ENCODE assay signal across 8 cellular contexts in genomic region chr19:34480971-34481821, GRCh38. TPM values are rescaled to one million over a fixed set of nuclear protein-coding genes. Genes with fewer than 3 reads are reported as not detected.
A peak's percentile ranks its signal among the peaks of the same experiment; 100 is the strongest.
DNase-seq lines count a peak whose midpoint lies in the region; ATAC-seq, FAIRE-seq and TF ChIP-seq lines count a peak whose summit lies in the region.

TSS of gene WTIP (plus strand) at chr19:34481758. CDS start at chr19:34481975, 217 bp downstream.

- peaks cover 8% of the 10 kb centered on the region for H3K4me1 Mint-ChIP-seq in activated T-cell treated with anti-CD3 and anti-CD28 coated beads, Interleukin-2, amount 50 U/mL, for 4 hours (ENCODE audit: low read depth)

- in situ Hi-C loops in KBM-7 (cut with MboI; ENCODE audit: low pct_unique_long_range_greater_than_20kb, low sequenced_read_pairs), result no loop called here

- TF ChIP-seq POLR2A in prostate gland (IDR thresholded peaks at IDR 0.05), result peak; percentile 17

- no peaks in the 10 kb centered on the region for H3K9me3 Mint-ChIP-seq in activated T-cell treated with anti-CD3 and anti-CD28 coated beads, Interleukin-2, amount 50 U/mL, for 4 hours

- H3K27me3 Mint-ChIP-seq in activated T-cell treated with anti-CD3 and anti-CD28 coated beads, Interleukin-2, amount 50 U/mL, for 4 hours (ENCODE audit: low read depth), result peaks cover 51% of the 10 kb centered on the region

- peak; percentile 39 for DNase-seq in HPDE6-E6E7 (ENCODE audit: extremely low spot score)
- peak; percentile 95 for DNase-seq in adipocyte (ENCODE audit: low read depth)
- peak; percentile 84 for DNase-seq in cardiac septum (ENCODE audit: low spot score)
- DNase-seq in prostate gland (ENCODE audit: low spot score), result peak; percentile 50
- DNase-seq in middle frontal gyrus (ENCODE audit: extremely low spot score, low spot score), result no peak
- DNase-seq in KBM-7, result no peak
- DNase-seq in activated T-cell treated with anti-CD3 and anti-CD28 coated beads, Interleukin-2, amount 50 U/mL, for 4 hours, result no peak
- DNase-seq in D721Med (ENCODE audit: insufficient read length, low spot score), result no peak

- intact Hi-C loops in cardiac septum (cut with DNase I) (loop anchor here (5.0 kb wide), 1 partner anchor 54 kb away; the partner anchor contains the start of gene UBA2), prostate gland (cut with DNase I) (loop anchor here (5.0 kb wide), 1 partner anchor 54 kb away; the partner anchor contains the start of gene UBA2)

- TF ChIP-seq CTCF in prostate gland (IDR thresholded peaks at IDR 0.05) (no peak), D721Med (IDR thresholded peaks at IDR 0.05; ENCODE audit: insufficient read depth, missing control alignments) (no peak)

- FAIRE-seq in D721Med (lab: Jason Lieb, UNC), result no peak

- peak within 1 kb of the TSS; percentile 90 for H3K4me3 ChIP-seq in adipocyte (ENCODE audit: low read length)
- peak within 1 kb of the TSS; percentile 52 to 57 for H3K4me3 ChIP-seq in prostate gland

- no peaks in the 10 kb centered on the region for H3K36me3 ChIP-seq in adipocyte (ENCODE audit: control insufficient read depth, insufficient read depth, low read length, severe bottlenecking)
- no peaks in the 10 kb centered on the region for H3K36me3 ChIP-seq in prostate gland

- peak within 1 kb of the TSS; percentile 89 for H3K9ac ChIP-seq in adipocyte (ENCODE audit: low read length)

- H3K9me3 ChIP-seq in adipocyte (ENCODE audit: control insufficient read depth, low read length) (no peaks in the 10 kb centered on the region), prostate gland (no peaks in the 10 kb centered on the region)

- no peak for ATAC-seq in activated T-cell treated with anti-CD3 and anti-CD28 coated beads, Interleukin-2, amount 50 U/mL, for 4 hours

- H3K4me3 Mint-ChIP-seq in activated T-cell treated with anti-CD3 and anti-CD28 coated beads, Interleukin-2, amount 50 U/mL, for 4 hours, result no peak within 1 kb of the TSS

- WGBS in prostate gland, result 3% methylated on average over 47 of the region's 91 CpGs

- H3K27me3 ChIP-seq in adipocyte (replicated peaks; ENCODE audit: control insufficient read depth, insufficient read depth, low read length) (no peaks in the 10 kb centered on the region), prostate gland (replicated peaks; ENCODE audit: insufficient read depth) (no peaks in the 10 kb centered on the region)

- H3K27ac ChIP-seq in prostate gland, result peak within 1 kb of the TSS; percentile 69 to 71

- H3K4me1 ChIP-seq in adipocyte (ENCODE audit: control insufficient read depth, insufficient read depth, low read length) (peaks cover 6% of the 10 kb centered on the region), prostate gland (replicated peaks) (no peaks in the 10 kb centered on the region)

- no peaks in the 10 kb centered on the region for H3K36me3 Mint-ChIP-seq in activated T-cell treated with anti-CD3 and anti-CD28 coated beads, Interleukin-2, amount 50 U/mL, for 4 hours (ENCODE audit: insufficient read depth)

RNA-seq across cellular contexts. Expression of gene WTIP, which starts in this region (rescaled TPM):
- total RNA-seq in cardiac septum (34.7 TPM), prostate gland (10 to 100 TPM; 22.9 to 40.8 TPM)
- total RNA-seq in activated T-cell treated with anti-CD3 and anti-CD28 coated beads, Interleukin-2, amount 50 U/mL, for 4 hours, result under 1 TPM; 0.38 to 0.98 (median 0.63) TPM

Comparison
In these comparisons a context has a peak if more than half of its experiments do, and no peak if none do; other contexts are left out.
1. RNA of gene WTIP (total RNA-seq): 22.9 to 40.8 TPM in prostate gland and 34.7 TPM in cardiac septum (single experiment); 0.38 to 0.98 TPM in activated T-cell treated with anti-CD3 and anti-CD28 coated beads, Interleukin-2, amount 50 U/mL, for 4 hours; every median in the first group is over 10 times any median in the second.
2. DNase-seq: peak in HPDE6-E6E7 (single experiment), adipocyte (single experiment), cardiac septum (single experiment) and prostate gland (single experiment); none in middle frontal gyrus (single experiment), KBM-7 (single experiment), activated T-cell treated with anti-CD3 and anti-CD28 coated beads, Interleukin-2, amount 50 U/mL, for 4 hours (single experiment) and D721Med (single experiment).